ENCODE assay signal across 12 cellular contexts in genomic region chr17:2233441-2233947, GRCh38.
A peak's percentile ranks its signal among the peaks of the same experiment; 100 is the strongest.
DNase-seq lines count a peak whose midpoint lies in the region; ATAC-seq and TF ChIP-seq lines count a peak whose summit lies in the region.
"Had no signal": no experiment of that assay in that cellular context is flagged by ENCODE, and none has a peak within 500 bp of the region (broad histone marks: within the 10 kb centered on the region; RNA-seq: fewer than 3 reads in every experiment).

No MANE protein-coding gene starts in this region.

- DNase-seq in AG20443 (ENCODE audit: low spot score) (peak; percentile 56), foreskin fibroblast (peak; percentile 67 to 75), psoas muscle (peak; percentile 38 to 58), NCI-H1694 (lab: John Stamatoyannopoulos, UW) (no peak), middle frontal gyrus (ENCODE audit: extremely low spot score, low spot score) (no peak), Kasumi-1 (lab: John Stamatoyannopoulos, UW) (no peak)
- no peak for DNase-seq in stimulated activated naive CD4-positive, alpha-beta T cell treated with Interleukin-2 at 50 U/mL for 16 hours (lab: John Stamatoyannopoulos, UW)
- DNase-seq: NK-92 treated with Interleukin-12 subunit alpha and Interleukin-12 subunit beta, amount 100 ng/mL, for 24 hours; stimulated activated naive B cell treated with anti-CD40 and anti-IgM and Interleukin-4, amounts not matched to agents 10 μg/mL and 1 μg/mL and 100 μg/mL, for 72 hours; T1000 had no signal

- no peak for TF ChIP-seq CTCF in foreskin fibroblast (IDR thresholded peaks at IDR 0.05; ENCODE audit: low read depth, low read length)
- TF ChIP-seq CTCF in psoas muscle (IDR thresholded peaks at IDR 0.05): no peak

- intact Hi-C loops in psoas muscle (cut with DNase I): loop anchor here in 1 of 2 donors (5.0 kb wide), 1 partner anchor 61 kb away; no protein-coding TSS in a partner anchor

- no peak overlapping the region for H3K4me3 ChIP-seq in foreskin fibroblast (ENCODE audit: low read depth in 1 of 2, low read length in 2 of 2)
- H3K4me3 ChIP-seq in psoas muscle: no peak overlapping the region

- no peaks in the 10 kb centered on the region for H3K9me3 ChIP-seq in psoas muscle

- peaks cover 0 to 17% of the 10 kb centered on the region in 2 donors for H3K36me3 ChIP-seq in psoas muscle (ENCODE audit: insufficient read depth in 1 of 2, low read depth in 1 of 2)

- H3K27ac ChIP-seq in psoas muscle: peak overlapping the region; percentile 65
- H3K27ac ChIP-seq: C4-2B had no signal

- peak; percentile 66 for ATAC-seq in SK-N-SH treated with all-trans-retinoic acid at 6 μM for 48 hours
- ATAC-seq in psoas muscle: peak in 2 of 4 donors; percentile 13 to 34
- ATAC-seq: stimulated activated naive B cell treated with anti-CD40 and anti-IgM and Interleukin-4, amounts not matched to agents 10 μg/mL and 1 μg/mL and 100 μg/mL, for 72 hours had no signal

- 55 to 67% (median 56%) methylated on average over 8 of the region's 8 CpGs for WGBS in psoas muscle, 3 donors

- no peaks in the 10 kb centered on the region for H3K27me3 ChIP-seq in psoas muscle (ENCODE audit: insufficient read depth in 3 of 3, low read length in 2 of 3)

- peaks cover 56% of the 10 kb centered on the region for H3K4me1 ChIP-seq in psoas muscle

TF ChIP-seq in SK-N-SH treated with all-trans-retinoic acid at 6 μM for 48 hours, 23 proteins besides CTCF, POLR2A, EP300 and RAD21:
- TF ChIP-seq TCF4 (CRISPR knock-in tag; IDR thresholded peaks at IDR 0.05; ENCODE audit: borderline replicate concordance) (peak; percentile 26; the same call in 1 of the 2 replicates), CSDC2 (CRISPR knock-in tag; IDR thresholded peaks at IDR 0.05) (peak; percentile 95), ISL1 (CRISPR knock-in tag; IDR thresholded peaks at IDR 0.05) (0 out of 2 replicates have a peak, but pooled peaks have one; percentile 29), ZNF565 (CRISPR knock-in tag; conservative IDR thresholded peaks at IDR 0.05; ENCODE audit: low read depth) (0 out of 2 replicates have a peak, but pooled peaks have one; percentile 54), ESRRG (CRISPR knock-in tag; IDR thresholded peaks at IDR 0.05) (no peak), ZC3H10 (CRISPR knock-in tag; IDR thresholded peaks at IDR 0.05) (0 out of 2 replicates have a peak, but pooled peaks have one; percentile 14), GLIS3 (CRISPR knock-in tag; IDR thresholded peaks at IDR 0.05) (0 out of 2 replicates have a peak, but pooled peaks have one; percentile 16), ZFP3 (CRISPR knock-in tag; IDR thresholded peaks at IDR 0.05) (peak; percentile 76)
- TF ChIP-seq, protein P1, sequence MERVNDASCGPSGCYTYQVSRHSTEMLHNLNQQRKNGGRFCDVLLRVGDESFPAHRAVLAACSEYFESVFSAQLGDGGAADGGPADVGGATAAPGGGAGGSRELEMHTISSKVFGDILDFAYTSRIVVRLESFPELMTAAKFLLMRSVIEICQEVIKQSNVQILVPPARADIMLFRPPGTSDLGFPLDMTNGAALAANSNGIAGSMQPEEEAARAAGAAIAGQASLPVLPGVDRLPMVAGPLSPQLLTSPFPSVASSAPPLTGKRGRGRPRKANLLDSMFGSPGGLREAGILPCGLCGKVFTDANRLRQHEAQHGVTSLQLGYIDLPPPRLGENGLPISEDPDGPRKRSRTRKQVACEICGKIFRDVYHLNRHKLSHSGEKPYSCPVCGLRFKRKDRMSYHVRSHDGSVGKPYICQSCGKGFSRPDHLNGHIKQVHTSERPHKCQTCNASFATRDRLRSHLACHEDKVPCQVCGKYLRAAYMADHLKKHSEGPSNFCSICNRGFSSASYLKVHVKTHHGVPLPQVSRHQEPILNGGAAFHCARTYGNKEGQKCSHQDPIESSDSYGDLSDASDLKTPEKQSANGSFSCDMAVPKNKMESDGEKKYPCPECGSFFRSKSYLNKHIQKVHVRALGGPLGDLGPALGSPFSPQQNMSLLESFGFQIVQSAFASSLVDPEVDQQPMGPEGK (CRISPR knock-in tag; IDR thresholded peaks at IDR 0.05; ENCODE audit: borderline replicate concordance): no peak

Comparison
In these comparisons a context has a peak if more than half of its experiments do, and no peak if none do; other contexts are left out.
1. DNase-seq: peak in AG20443 (single experiment), foreskin fibroblast (2 of 2) and psoas muscle (2 of 2); none in NCI-H1694 (single experiment), middle frontal gyrus (single experiment), Kasumi-1 (0 of 2) and stimulated activated naive CD4-positive, alpha-beta T cell treated with Interleukin-2 at 50 U/mL for 16 hours (single experiment).